ENCODE assay signal across 2 cellular contexts in genomic region chr10:78757542-78757941, GRCh38.
TF ChIP-seq lines count a peak whose summit lies in the region.

No MANE protein-coding gene starts in this region.

TF ChIP-seq in IMR-90, 13 proteins besides CTCF, POLR2A, EP300 and RAD21 (continued from another document):
- TF ChIP-seq ELK1 (IDR thresholded peaks at IDR 0.05; ENCODE audit: borderline replicate concordance, low read depth, low read length) (no peak), FOS (IDR thresholded peaks at IDR 0.05; ENCODE audit: low read depth, low read length) (peak; percentile 58)
TF ChIP-seq in IMR-90: peak in this region for 4.

TF ChIP-seq in GM23338, 12 proteins besides CTCF, POLR2A, EP300 and RAD21 (continued from another document):
- TF ChIP-seq REST (IDR thresholded peaks at IDR 0.05; ENCODE audit: unreplicated experiment), result no peak
